Comparison of ENCODE assay signal across 2 cellular contexts in genomic region chr9:105401651-105402050, GRCh38.
TF ChIP-seq lines count a peak whose summit lies in the region.

No MANE protein-coding gene starts in this region.

TF ChIP-seq in HCT116, 20 proteins besides CTCF, POLR2A, EP300 and RAD21 (continued from another document):
- TF ChIP-seq REST (IDR thresholded peaks at IDR 0.05; ENCODE audit: low read depth) (no peak), ELF1 (IDR thresholded peaks at IDR 0.05; ENCODE audit: borderline replicate concordance, low read depth) (no peak), YY1 (IDR thresholded peaks at IDR 0.05; ENCODE audit: extremely low read depth, insufficient replicate concordance, low read depth, low read length) (no peak), CBX3 (IDR thresholded peaks at IDR 0.05; ENCODE audit: low read depth) (no peak), POLR2AphosphoS5 (IDR thresholded peaks at IDR 0.05; ENCODE audit: low read depth, low read length) (no peak), EZH2 (IDR thresholded peaks at IDR 0.05) (no peak), MAX (IDR thresholded peaks at IDR 0.05) (no peak), ZNF274 (IDR thresholded peaks at IDR 0.05; ENCODE audit: low read depth, low read length) (no peak), ZBTB33 (IDR thresholded peaks at IDR 0.05; ENCODE audit: extremely low read depth, insufficient replicate concordance, low read length) (no peak), ATF3 (IDR thresholded peaks at IDR 0.05) (no peak)

TF ChIP-seq in WTC11, 78 proteins besides CTCF, POLR2A, EP300 and RAD21 (continued from another document):
- no peak for TF ChIP-seq ZNF281 (CRISPR knock-in tag; IDR thresholded peaks at IDR 0.05)
